22 cellular contexts compared by ENCODE assay signal in the genomic region with DNA sequence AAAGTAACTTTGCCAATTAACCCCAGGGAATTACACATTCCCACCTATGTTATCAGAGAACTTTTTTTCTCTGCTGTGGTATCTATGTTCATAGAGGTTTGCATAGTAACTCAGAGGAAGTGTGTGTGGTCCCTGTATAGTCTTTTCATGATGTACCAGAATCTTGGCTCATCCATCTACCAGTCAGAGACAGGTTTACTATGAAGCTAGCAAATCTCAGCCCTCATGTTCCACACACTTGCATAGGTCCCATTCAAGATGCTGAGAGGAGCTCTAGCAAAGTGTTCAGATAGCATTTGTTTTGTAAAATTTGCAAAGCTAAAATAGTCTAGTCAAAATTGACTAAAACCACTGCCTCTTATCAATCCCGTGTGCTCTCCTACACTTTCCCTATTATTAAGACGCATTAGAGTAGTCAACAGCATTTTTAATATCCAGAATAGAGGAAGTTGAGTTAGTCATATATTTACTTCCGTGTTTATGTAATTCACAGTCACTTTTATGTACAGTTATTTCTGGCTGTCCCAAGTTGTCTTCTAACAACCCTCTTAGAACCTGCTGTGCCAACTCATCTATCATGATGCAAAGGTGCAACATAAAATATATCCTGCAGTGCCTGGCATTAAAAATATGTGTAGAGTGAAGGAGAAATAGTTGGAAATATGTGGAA.
DNase-seq lines count a peak whose midpoint lies in the region; ATAC-seq and TF ChIP-seq lines count a peak whose summit lies in the region.
"Had no signal": no experiment of that assay in that cellular context is flagged by ENCODE, and none has a peak within 500 bp of the region (broad histone marks: within the 10 kb centered on the region; RNA-seq: fewer than 3 reads in every experiment).

No MANE protein-coding gene starts in this region.

- H3K9me2 ChIP-seq in PC-3 (replicated peaks; ENCODE audit: low read length), result no peaks in the 10 kb centered on the region

- H3K9me3 ChIP-seq in PC-3 (ENCODE audit: low read length), result no peaks in the 10 kb centered on the region
- H3K9me3 ChIP-seq: HAP-1, sigmoid colon, stomach, tibial artery had no signal

- H3K4me3 ChIP-seq in PC-3 (ENCODE audit: low read length), result no peak overlapping the region
- H3K4me3 ChIP-seq: HAP-1, sigmoid colon, stomach, tibial artery had no signal

- ATAC-seq in GM19351 (IDR thresholded peaks at IDR 0.05; ENCODE audit: unreplicated experiment) (peak; percentile 64), HG03378 (IDR thresholded peaks at IDR 0.05; ENCODE audit: unreplicated experiment) (peak; percentile 82), PC-3 (peak; percentile 27; the same call in 1 of the 2 replicates), GM18861 (IDR thresholded peaks at IDR 0.05; ENCODE audit: unreplicated experiment) (no peak)
- ATAC-seq in stimulated activated memory B cell treated with anti-CD40 and anti-IgM and Interleukin-4, amounts not matched to agents 10 μg/mL and 1 μg/mL and 100 μg/mL, for 72 hours, result peak; percentile 70
- ATAC-seq: CD8-positive, alpha-beta T cell had no signal

- H3K9me3 Mint-ChIP-seq in stimulated activated memory B cell treated with anti-CD40 and anti-IgM and Interleukin-4, amounts not matched to agents 10 μg/mL and 1 μg/mL and 100 μg/mL, for 72 hours, result no peaks in the 10 kb centered on the region
- H3K9me3 Mint-ChIP-seq: activated naive CD8-positive, alpha-beta T cell treated with anti-CD3 and anti-CD28 coated beads, Interleukin-2, amount 10 ng/mL, durations not matched to agents 7 days and 5 days; CD8-positive, alpha-beta T cell; dendritic cell treated with granulocyte-macrophage colony-stimulating factor and Interleukin-4, amounts not matched to agents 40 ng/mL and 50 ng/mL, for 4 days; neural crest cell had no signal

- H3K4me1 ChIP-seq in PC-3 (ENCODE audit: insufficient read depth, low read length), result no peaks in the 10 kb centered on the region
- H3K4me1 ChIP-seq: sigmoid colon, stomach, tibial artery had no signal

- no peaks in the 10 kb centered on the region for H3K36me3 Mint-ChIP-seq in stimulated activated memory B cell treated with anti-CD40 and anti-IgM and Interleukin-4, amounts not matched to agents 10 μg/mL and 1 μg/mL and 100 μg/mL, for 72 hours
- H3K36me3 Mint-ChIP-seq: CD8-positive, alpha-beta T cell had no signal

- no peak overlapping the region for H3K9ac ChIP-seq in PC-3 (ENCODE audit: low read length)

- peak overlapping the region; percentile 65 for H3K27ac Mint-ChIP-seq in stimulated activated memory B cell treated with anti-CD40 and anti-IgM and Interleukin-4, amounts not matched to agents 10 μg/mL and 1 μg/mL and 100 μg/mL, for 72 hours
- H3K27ac Mint-ChIP-seq: activated naive CD8-positive, alpha-beta T cell treated with anti-CD3 and anti-CD28 coated beads, Interleukin-2, amount 10 ng/mL, durations not matched to agents 7 days and 5 days; CD8-positive, alpha-beta T cell; dendritic cell treated with granulocyte-macrophage colony-stimulating factor and Interleukin-4, amounts not matched to agents 40 ng/mL and 50 ng/mL, for 4 days had no signal

- DNase-seq in PC-3, result peak; percentile 12
- DNase-seq in SKM-1 (lab: John Stamatoyannopoulos, UW; ENCODE audit: unreplicated experiment), result no peak
- no peak for DNase-seq in NCI-H2196 treated with DMSO at 0.1 percent for 48 hours (lab: John Stamatoyannopoulos, UW; ENCODE audit: unreplicated experiment)
- DNase-seq: activated CD4-positive, alpha-beta T cell treated with anti-CD3 and anti-CD28 coated beads, Interleukin-2, amount 50 U/mL, for 48 hours; activated CD8-positive, alpha-beta memory T cell treated with anti-CD3 and anti-CD28 coated beads, Interleukin-2, amount 50 U/mL, for 48 hours; activated naive CD8-positive, alpha-beta T cell treated with anti-CD3 and anti-CD28 coated beads, Interleukin-2, amount 10 ng/mL, durations not matched to agents 7 days and 5 days; CD8-positive, alpha-beta T cell; central memory CD4-positive, alpha-beta T cell; GF-D8; NCI-H2171; NCI-H526; sigmoid colon; stomach; T1000; tibial artery had no signal

- peaks cover 17% of the 10 kb centered on the region for H3K4me1 Mint-ChIP-seq in stimulated activated memory B cell treated with anti-CD40 and anti-IgM and Interleukin-4, amounts not matched to agents 10 μg/mL and 1 μg/mL and 100 μg/mL, for 72 hours

- H2AFZ ChIP-seq in PC-3 (ENCODE audit: low read length), result no peak overlapping the region

- H3K79me2 ChIP-seq in PC-3 (ENCODE audit: low read length), result no peaks in the 10 kb centered on the region

- no peak overlapping the region for H3K27ac ChIP-seq in PC-3 (ENCODE audit: low read length)
- H3K27ac ChIP-seq: sigmoid colon, stomach, tibial artery had no signal

- intact Hi-C loops in PC-3 (cut with micrococcal nuclease), result no loop called here

- H3K36me3 ChIP-seq in PC-3 (ENCODE audit: low read depth, low read length), result no peaks in the 10 kb centered on the region
- H3K36me3 ChIP-seq: HAP-1, sigmoid colon, stomach, tibial artery had no signal

- no peak overlapping the region for H3K4me2 ChIP-seq in PC-3 (ENCODE audit: low read length)

- no peaks in the 10 kb centered on the region for H3F3A ChIP-seq in PC-3 (ENCODE audit: low read length, unreplicated experiment)

- CTCF ChIA-PET in PC-3 (lab: Charles Lee), result no interaction called here

- H4K20me1 ChIP-seq in PC-3 (ENCODE audit: low read length), result no peaks in the 10 kb centered on the region

- POLR2A ChIA-PET in PC-3 (lab: Charles Lee; ENCODE audit: unreplicated experiment), result no interaction called here

- TF ChIP-seq CTCF in PC-3 (conservative IDR thresholded peaks at IDR 0.05; ENCODE audit: low read depth, low read length), result no peak

- BruUV-seq in PC-3 (replicated peaks; lab: Mats Ljungman, UMichigan), result no TSS peak

- no peaks in the 10 kb centered on the region for H3K27me3 Mint-ChIP-seq in stimulated activated memory B cell treated with anti-CD40 and anti-IgM and Interleukin-4, amounts not matched to agents 10 μg/mL and 1 μg/mL and 100 μg/mL, for 72 hours
- H3K27me3 Mint-ChIP-seq: dendritic cell treated with granulocyte-macrophage colony-stimulating factor and Interleukin-4, amounts not matched to agents 40 ng/mL and 50 ng/mL, for 4 days had no signal

- H3K27me3 ChIP-seq in PC-3 (ENCODE audit: low read length), result 0 out of 2 replicates have a peak, but pooled peaks cover 7% of the 10 kb centered on the region
- H3K27me3 ChIP-seq: sigmoid colon, stomach, tibial artery had no signal

- no peak overlapping the region for H3K4me3 Mint-ChIP-seq in stimulated activated memory B cell treated with anti-CD40 and anti-IgM and Interleukin-4, amounts not matched to agents 10 μg/mL and 1 μg/mL and 100 μg/mL, for 72 hours
- H3K4me3 Mint-ChIP-seq: activated naive CD8-positive, alpha-beta T cell treated with anti-CD3 and anti-CD28 coated beads, Interleukin-2, amount 10 ng/mL, durations not matched to agents 7 days and 5 days; CD8-positive, alpha-beta T cell; dendritic cell treated with granulocyte-macrophage colony-stimulating factor and Interleukin-4, amounts not matched to agents 40 ng/mL and 50 ng/mL, for 4 days; neural crest cell had no signal
